8 cellular contexts compared by ENCODE assay signal in the genomic region with DNA sequence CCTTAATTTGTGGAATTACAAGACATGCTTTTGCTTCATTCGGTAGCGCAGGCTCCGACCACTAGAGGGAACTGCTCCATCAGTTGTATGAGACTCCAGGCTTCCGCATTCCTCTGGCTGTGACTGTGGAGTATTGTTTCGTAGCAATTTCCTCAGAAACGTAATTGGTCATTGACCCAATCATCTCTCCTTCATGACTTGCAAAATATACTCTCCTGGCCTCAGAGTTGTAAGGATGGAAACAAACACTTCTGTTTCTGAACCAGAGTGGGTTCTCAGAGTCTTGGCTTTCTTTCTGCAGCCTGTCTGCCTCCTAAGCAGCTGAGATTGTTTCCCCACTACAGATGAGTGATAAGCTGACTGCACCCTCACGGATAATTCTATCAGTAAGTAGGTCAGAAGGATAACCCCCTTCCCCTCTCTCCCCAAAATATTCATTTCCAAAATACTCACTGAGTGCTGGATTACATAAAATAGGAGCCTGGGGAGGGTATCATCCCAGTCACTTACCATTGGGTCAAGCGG.
DNase-seq lines count a peak whose midpoint lies in the region; ATAC-seq and FAIRE-seq lines count a peak whose summit lies in the region.

No MANE protein-coding gene starts in this region.

- H3K4me3 ChIP-seq in mesendoderm (ENCODE audit: low read length): no peak overlapping the region

- DNase-seq in CMK (ENCODE audit: low read depth) (peak; percentile 45), NCI-H510A (lab: John Stamatoyannopoulos, UW) (peak; percentile 31), mesendoderm (peak; percentile 94)
- DNase-seq in activated CD4-positive, alpha-beta T cell treated with anti-CD3 and anti-CD28 coated beads, Interleukin-2, amount 50 U/mL, for 4 hours: peak; percentile 4 to 6
- peak; percentile 32 to 40 for DNase-seq in stimulated activated CD8-positive, alpha-beta memory T cell treated with anti-CD3 and anti-CD28 coated beads, Interleukin-15, amount 100 ng/mL, for 48 hours (ENCODE audit: low read depth in 2 of 2)

- H2BK5ac ChIP-seq in mesendoderm (ENCODE audit: low read length): no peak overlapping the region

- H3K79me1 ChIP-seq in mesendoderm (ENCODE audit: low read length): no peaks in the 10 kb centered on the region

- H3K36me3 ChIP-seq in mesendoderm (ENCODE audit: control insufficient read depth, insufficient read depth, low read length): no peaks in the 10 kb centered on the region

- H3K4me1 ChIP-seq in mesendoderm (ENCODE audit: control insufficient read depth, low read depth, low read length): no peaks in the 10 kb centered on the region

- WGBS in mesendoderm (ENCODE audit: extremely low coverage, insufficient coverage, low lambda C conversion rate): no CpG with 5 or more reads among the region's 8 CpGs

- H2BK15ac ChIP-seq in mesendoderm (replicated peaks; ENCODE audit: low read depth): no peak overlapping the region

- H3K56ac ChIP-seq in mesendoderm (ENCODE audit: low read length): peak overlapping the region; percentile 86

- H3K4me2 ChIP-seq in mesendoderm (ENCODE audit: low read length): peak overlapping the region; percentile 16

- no peak overlapping the region for H3K27ac ChIP-seq in mesendoderm (ENCODE audit: low read depth, low read length)

- ATAC-seq in GM19395 (IDR thresholded peaks at IDR 0.05; ENCODE audit: unreplicated experiment) (peak; percentile 92), HG03457 (IDR thresholded peaks at IDR 0.05; ENCODE audit: unreplicated experiment) (peak; percentile 82)

- H3K4ac ChIP-seq in mesendoderm (ENCODE audit: low read depth, low read length): peak overlapping the region; percentile 55

- FAIRE-seq in endometrium (lab: Jason Lieb, UNC): peak; percentile 86

- no peak overlapping the region for H3K23ac ChIP-seq in mesendoderm (ENCODE audit: low read length)

- H3K27me3 ChIP-seq in mesendoderm (ENCODE audit: insufficient read depth, low read length, poor library complexity): no peaks in the 10 kb centered on the region

- H2AK5ac ChIP-seq in mesendoderm (ENCODE audit: low read length): no peak overlapping the region

- peak overlapping the region; percentile 94 for H3K18ac ChIP-seq in mesendoderm (ENCODE audit: low read length)

- H3K9ac ChIP-seq in mesendoderm (ENCODE audit: low read length): peak overlapping the region; percentile 46

- H3K79me2 ChIP-seq in mesendoderm (ENCODE audit: control insufficient read depth, insufficient read depth, low read length): no peaks in the 10 kb centered on the region

- H4K5ac ChIP-seq in mesendoderm (ENCODE audit: low read length): peak overlapping the region; percentile 52

- H2BK120ac ChIP-seq in mesendoderm (ENCODE audit: low read depth, low read length): peak overlapping the region; percentile 88

- H4K8ac ChIP-seq in mesendoderm (ENCODE audit: low read depth, low read length): no peak overlapping the region

Comparison
In these comparisons a context has a peak if more than half of its experiments do, and no peak if none do; other contexts are left out.
1. DNase-seq: peak in every context shown above with its lines; median percentile 94 in mesendoderm; 45 in CMK; 36 in stimulated activated CD8-positive, alpha-beta memory T cell treated with anti-CD3 and anti-CD28 coated beads, Interleukin-15, amount 100 ng/mL, for 48 hours; 31 in NCI-H510A; 5 in activated CD4-positive, alpha-beta T cell treated with anti-CD3 and anti-CD28 coated beads, Interleukin-2, amount 50 U/mL, for 4 hours.